15 cellular contexts compared by ENCODE assay signal in the genomic region with DNA sequence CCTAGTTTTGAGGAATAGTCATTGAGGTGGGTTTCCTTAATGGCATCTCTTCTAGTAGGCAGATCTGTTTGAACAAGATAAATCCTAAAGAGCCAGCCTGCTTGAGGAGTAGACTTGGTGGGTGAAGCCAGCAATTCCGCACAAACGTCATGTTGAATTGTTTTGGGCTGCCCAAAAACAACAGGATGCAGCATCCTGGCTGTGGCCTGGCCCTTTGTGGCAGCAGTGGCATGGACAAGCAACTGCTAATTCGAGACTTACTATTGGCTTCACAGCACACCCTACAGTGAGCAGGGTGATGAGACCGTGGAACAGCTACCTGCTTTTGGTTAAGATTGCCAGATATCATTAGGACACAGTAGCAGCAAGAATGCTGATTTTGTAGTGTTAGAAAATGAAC. TPM values are rescaled to one million over a fixed set of nuclear protein-coding genes. Genes with fewer than 3 reads are reported as not detected.
"Had no signal": no experiment of that assay in that cellular context is flagged by ENCODE, and none has a peak within 500 bp of the region (broad histone marks: within the 10 kb centered on the region; RNA-seq: fewer than 3 reads in every experiment).

No MANE protein-coding gene starts in this region.

- H3K4me1 Mint-ChIP-seq: naive thymus-derived CD8-positive, alpha-beta T cell had no signal

- ATAC-seq: effector memory CD8-positive, alpha-beta T cell; foreskin keratinocyte; naive thymus-derived CD8-positive, alpha-beta T cell had no signal

- H3K4me3 ChIP-seq: suprapubic skin, tibial artery, upper lobe of left lung, uterus had no signal

- H3K27ac ChIP-seq: foreskin keratinocyte, neutrophil, suprapubic skin, tibial artery, upper lobe of left lung, uterus had no signal

- H3K27me3 ChIP-seq: foreskin keratinocyte, neutrophil, suprapubic skin, tibial artery, upper lobe of left lung, uterus had no signal

- H3K27ac Mint-ChIP-seq: naive thymus-derived CD8-positive, alpha-beta T cell had no signal

- H3K9me3 Mint-ChIP-seq: effector memory CD8-positive, alpha-beta T cell; naive thymus-derived CD8-positive, alpha-beta T cell had no signal

- H3K27me3 Mint-ChIP-seq: effector memory CD8-positive, alpha-beta T cell; naive thymus-derived CD8-positive, alpha-beta T cell had no signal

- H3K9me3 ChIP-seq: neutrophil, suprapubic skin, tibial artery, upper lobe of left lung, uterus had no signal

- H3K4me3 Mint-ChIP-seq: effector memory CD8-positive, alpha-beta T cell; naive thymus-derived CD8-positive, alpha-beta T cell had no signal

- DNase-seq: effector memory CD8-positive, alpha-beta T cell; erythroblast; foreskin keratinocyte; kidney glomerular epithelial cell; naive thymus-derived CD8-positive, alpha-beta T cell; right cardiac atrium; small intestine; stimulated activated CD4-positive, alpha-beta T cell treated with anti-CD3 and anti-CD28 coated beads, Interleukin-12 subunit alpha, Interleukin-12 subunit beta, amount 100 ng/mL, for 4 hours; stimulated activated naive CD4-positive, alpha-beta T cell treated with Interleukin-2 at 50 U/mL for 16 hours; tibial artery; upper lobe of left lung; uterus had no signal

- H3K4me1 ChIP-seq: foreskin keratinocyte, tibial artery, uterus had no signal

- H3K36me3 ChIP-seq: uterus had no signal

RNA-seq across cellular contexts. Expression of gene TMED6, which starts 49.7 kb away (rescaled TPM):
- total RNA-seq: foreskin keratinocyte had no signal
- polyA plus RNA-seq: neural cell, right cardiac atrium had no signal
